ENCODE assay signal across 8 cellular contexts in the genomic region with DNA sequence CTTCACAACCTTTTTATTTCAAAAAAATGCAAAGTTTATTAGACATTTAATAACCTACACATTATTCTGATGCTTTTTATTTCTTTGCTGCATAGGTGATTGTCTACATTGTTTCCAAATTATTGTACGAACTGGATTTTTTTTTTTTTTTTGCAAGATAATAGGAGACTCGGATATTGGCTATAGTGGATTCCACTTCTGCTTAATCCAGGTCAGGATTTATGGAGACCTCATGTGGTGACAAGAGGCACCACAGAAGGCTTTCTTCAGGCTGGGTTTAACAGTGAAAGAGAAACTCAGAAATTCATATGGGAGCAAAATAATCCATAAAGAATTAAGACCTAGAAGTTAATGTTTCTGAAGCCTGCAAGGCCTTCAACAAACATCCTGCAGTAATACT. TPM values are rescaled to one million over a fixed set of nuclear protein-coding genes. Genes with fewer than 3 reads are reported as not detected.
A peak's percentile ranks its signal among the peaks of the same experiment; 100 is the strongest.
DNase-seq lines count a peak whose midpoint lies in the region; ATAC-seq and TF ChIP-seq lines count a peak whose summit lies in the region.

No MANE protein-coding gene starts in this region.

- peak overlapping the region; percentile 67 for H3K4me3 Mint-ChIP-seq in neural crest cell
- H3K4me3 Mint-ChIP-seq in activated CD4-positive, alpha-beta T cell treated with anti-CD3 and anti-CD28 coated beads, Interleukin-2, amount 10 ng/mL, durations not matched to agents 7 days and 5 days: no peak overlapping the region

- no peaks in the 10 kb centered on the region for H3K9me3 ChIP-seq in colonic mucosa

- intact Hi-C loops in colonic mucosa (cut with DNase I): loop anchor here (10.0 kb wide), 1 partner anchor 1565 kb away; no protein-coding TSS in a partner anchor

- H3K4me1 Mint-ChIP-seq in neural crest cell: peaks cover 32% of the 10 kb centered on the region
- H3K4me1 Mint-ChIP-seq in activated CD4-positive, alpha-beta T cell treated with anti-CD3 and anti-CD28 coated beads, Interleukin-2, amount 10 ng/mL, durations not matched to agents 7 days and 5 days: peaks cover 6% of the 10 kb centered on the region

- H3K27ac Mint-ChIP-seq in neural crest cell (ENCODE audit: unreplicated experiment): no peak overlapping the region
- H3K27ac Mint-ChIP-seq in activated CD4-positive, alpha-beta T cell treated with anti-CD3 and anti-CD28 coated beads, Interleukin-2, amount 10 ng/mL, durations not matched to agents 7 days and 5 days: no peak overlapping the region

- H3K4me3 ChIP-seq in colonic mucosa: no peak overlapping the region

- ATAC-seq in GM18909 (IDR thresholded peaks at IDR 0.05; ENCODE audit: poor library complexity, unreplicated experiment): no peak

- H3K9ac ChIP-seq in colonic mucosa (ENCODE audit: low read depth in 2 of 2, low read length in 2 of 2): no peak overlapping the region

- DNase-seq in Daoy (ENCODE audit: low read depth): peak; percentile 11
- peak; percentile 3 for DNase-seq in NAMALWA (ENCODE audit: low spot score)
- DNase-seq in colonic mucosa: no peak
- DNase-seq in neural crest cell (ENCODE audit: low read depth, low spot score): no peak
- no peak for DNase-seq in GOT3 (lab: John Stamatoyannopoulos, UW)
- DNase-seq in NCI-H226: no peak
- no peak for DNase-seq in activated CD4-positive, alpha-beta T cell treated with anti-CD3 and anti-CD28 coated beads, Interleukin-2, amount 10 ng/mL, durations not matched to agents 7 days and 5 days

- H3K9me3 Mint-ChIP-seq in neural crest cell: no peaks in the 10 kb centered on the region
- H3K9me3 Mint-ChIP-seq in activated CD4-positive, alpha-beta T cell treated with anti-CD3 and anti-CD28 coated beads, Interleukin-2, amount 10 ng/mL, durations not matched to agents 7 days and 5 days: no peaks in the 10 kb centered on the region

- H3K36me3 Mint-ChIP-seq in neural crest cell (ENCODE audit: low read depth): no peaks in the 10 kb centered on the region
- H3K36me3 Mint-ChIP-seq in activated CD4-positive, alpha-beta T cell treated with anti-CD3 and anti-CD28 coated beads, Interleukin-2, amount 10 ng/mL, durations not matched to agents 7 days and 5 days (ENCODE audit: low read depth): no peaks in the 10 kb centered on the region

- POLR2A ChIA-PET in activated CD4-positive, alpha-beta T cell treated with anti-CD3 and anti-CD28 coated beads, Interleukin-2, amount 10 ng/mL, durations not matched to agents 7 days and 5 days (lab: Charles Lee): no interaction called here

- H3K27me3 Mint-ChIP-seq in neural crest cell (ENCODE audit: low read depth): peaks cover 34% of the 10 kb centered on the region
- H3K27me3 Mint-ChIP-seq in activated CD4-positive, alpha-beta T cell treated with anti-CD3 and anti-CD28 coated beads, Interleukin-2, amount 10 ng/mL, durations not matched to agents 7 days and 5 days: peaks cover 35% of the 10 kb centered on the region

- CTCF ChIA-PET in activated CD4-positive, alpha-beta T cell treated with anti-CD3 and anti-CD28 coated beads, Interleukin-2, amount 10 ng/mL, durations not matched to agents 7 days and 5 days (lab: Charles Lee): no interaction called here

- H3K4me1 ChIP-seq in colonic mucosa: peaks cover 7% of the 10 kb centered on the region

- peaks cover 25% of the 10 kb centered on the region for H3K27me3 ChIP-seq in colonic mucosa

- peak; percentile 34 for TF ChIP-seq CTCF in colonic mucosa (IDR thresholded peaks at IDR 0.05)
- TF ChIP-seq CTCF in neural crest cell (conservative IDR thresholded peaks at IDR 0.05): peak; percentile 57

- H3K27ac ChIP-seq in colonic mucosa: no peak overlapping the region

- no peaks in the 10 kb centered on the region for H3K36me3 ChIP-seq in colonic mucosa

RNA-seq across cellular contexts. Expression of a gene that starts 2.4 kb away (rescaled TPM):
- 0.29 and 0.39 TPM in 2 replicates for total RNA-seq in Daoy (2014; rRNA removed; shearing (Covaris generic))
- total RNA-seq in colonic mucosa (1 to 10 TPM; 2.0 to 4.4 TPM), neural crest cell (21.8 and 22.1 TPM in 2 replicates)
- total RNA-seq in activated CD4-positive, alpha-beta T cell treated with anti-CD3 and anti-CD28 coated beads, Interleukin-2, amount 10 ng/mL, durations not matched to agents 7 days and 5 days: not detected

Comparison
In these comparisons a context has a peak if more than half of its experiments do, and no peak if none do; other contexts are left out.
1. DNase-seq: peak in Daoy (single experiment) and NAMALWA (single experiment); none in colonic mucosa (single experiment), neural crest cell (single experiment), GOT3 (single experiment), NCI-H226 (single experiment) and activated CD4-positive, alpha-beta T cell treated with anti-CD3 and anti-CD28 coated beads, Interleukin-2, amount 10 ng/mL, durations not matched to agents 7 days and 5 days (single experiment).